15 cellular contexts compared by ENCODE assay signal in the genomic region with DNA sequence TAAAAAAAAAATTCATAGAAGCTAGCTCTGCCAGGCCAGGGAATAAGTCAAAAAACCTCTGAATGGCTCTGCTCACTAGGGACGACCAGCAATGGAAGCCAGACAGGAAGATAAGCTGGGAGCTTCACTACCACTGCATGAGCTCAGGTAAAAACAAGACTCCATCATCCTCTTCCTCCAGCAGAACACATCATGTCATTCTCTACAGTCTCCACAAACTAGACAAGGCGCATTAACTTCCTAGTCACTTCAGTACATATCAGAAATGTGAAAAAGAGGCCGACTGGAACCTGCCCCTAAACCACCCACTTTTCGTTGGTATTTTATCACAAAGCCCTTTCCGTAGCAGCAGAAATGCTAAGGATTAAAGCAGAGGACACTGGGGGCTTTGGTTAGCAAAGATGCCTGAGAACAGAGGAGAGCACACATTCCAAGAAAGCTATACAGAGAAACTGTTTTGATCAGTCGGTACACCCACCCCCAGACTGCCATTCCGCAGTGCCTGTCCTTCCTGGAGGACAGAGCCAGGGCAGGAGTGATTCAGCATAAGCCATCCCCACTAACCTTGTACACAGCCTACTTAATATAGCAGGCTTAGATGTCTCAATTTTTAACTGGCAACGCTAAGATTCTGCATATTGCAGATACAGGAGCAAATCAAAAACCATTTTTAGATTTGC. TPM values are rescaled to one million over a fixed set of nuclear protein-coding genes. Genes with fewer than 3 reads are reported as not detected.
A peak's percentile ranks its signal among the peaks of the same experiment; 100 is the strongest.
DNase-seq lines count a peak whose midpoint lies in the region; ATAC-seq and TF ChIP-seq lines count a peak whose summit lies in the region.
"Had no signal": no experiment of that assay in that cellular context is flagged by ENCODE, and none has a peak within 500 bp of the region (broad histone marks: within the 10 kb centered on the region; RNA-seq: fewer than 3 reads in every experiment).

No MANE protein-coding gene starts in this region.

- peaks cover 19% of the 10 kb centered on the region for H3K36me3 Mint-ChIP-seq in activated CD4-positive, alpha-beta T cell treated with anti-CD3 and anti-CD28 coated beads for 36 hours (ENCODE audit: low read depth)
- H3K36me3 Mint-ChIP-seq in activated naive CD8-positive, alpha-beta T cell, result peaks cover 3% of the 10 kb centered on the region
- H3K36me3 Mint-ChIP-seq: naive B cell had no signal

- no peaks in the 10 kb centered on the region for H3K27me3 Mint-ChIP-seq in activated CD4-positive, alpha-beta T cell treated with anti-CD3 and anti-CD28 coated beads for 36 hours
- H3K27me3 Mint-ChIP-seq in activated naive CD8-positive, alpha-beta T cell, result no peaks in the 10 kb centered on the region

- H3K4me1 ChIP-seq in heart left ventricle, result peaks cover 0 to 74% (median 41%) of the 10 kb centered on the region in 12 donors

- POLR2A ChIA-PET in activated CD4-positive, alpha-beta T cell treated with anti-CD3 and anti-CD28 coated beads for 36 hours (lab: Charles Lee), result interaction anchor here (0.7 to 0.9 kb wide), 2 partner anchors 49 to 57 kb away, joined by 4 to 6 read pairs; no protein-coding TSS in a partner anchor

- no peaks in the 10 kb centered on the region for H3K27me3 ChIP-seq in heart left ventricle

- CTCF ChIA-PET in activated CD4-positive, alpha-beta T cell treated with anti-CD3 and anti-CD28 coated beads for 36 hours (lab: Charles Lee), result interaction anchor here (0.5 to 16.1 kb wide), 8 partner anchors 9 to 55 kb away, joined by 3 to 189 read pairs (median 4); no protein-coding TSS in a partner anchor

- ATAC-seq in activated CD4-positive, alpha-beta T cell treated with anti-CD3 and anti-CD28 coated beads for 36 hours, result peak; percentile 50
- ATAC-seq in heart left ventricle (peak; percentile 85 to 89 (median 88)), sciatic nerve (peak; percentile 55)

- peak overlapping the region; percentile 76 for H3K27ac Mint-ChIP-seq in activated CD4-positive, alpha-beta T cell treated with anti-CD3 and anti-CD28 coated beads for 36 hours
- H3K27ac Mint-ChIP-seq in activated naive CD8-positive, alpha-beta T cell, result peak overlapping the region; percentile 85
- H3K27ac Mint-ChIP-seq: activated B cell treated with CpG ODN at 0.5 μM for 24 hours had no signal

- DNase-seq in activated CD4-positive, alpha-beta T cell treated with anti-CD3 and anti-CD28 coated beads for 36 hours, result no peak
- DNase-seq in activated CD4-positive, alpha-beta T cell treated with anti-CD3 and anti-CD28 coated beads, Interleukin-2, amount 50 U/mL, for 4 hours, result no peak
- DNase-seq in heart left ventricle, result peak in 3 of 5 donors; percentile 22 to 50 (median 46)
- DNase-seq in sciatic nerve (ENCODE audit: low spot score), result no peak
- no peak for DNase-seq in activated CD8-positive, alpha-beta memory T cell treated with anti-CD3 and anti-CD28 coated beads for 24 hours
- DNase-seq in glomerular visceral epithelial cell (ENCODE audit: extremely low spot score), result no peak
- DNase-seq in cerebellum (ENCODE audit: low spot score), result no peak
- DNase-seq: activated B cell treated with CpG ODN at 0.5 μM for 24 hours; DMS79 treated with DMSO at 0.1 percent for 48 hours; naive B cell; NCI-H446 treated with DMSO at 0.1 percent for 48 hours; stimulated activated CD4-positive, alpha-beta T cell treated with anti-CD3 and anti-CD28 coated beads, Interleukin-1b, Interleukin-23, amount 100 ng/mL, for 48 hours; stimulated activated naive CD4-positive, alpha-beta T cell treated with Interleukin-2 at 50 U/mL for 16 hours had no signal

- no peaks in the 10 kb centered on the region for H3K9me3 ChIP-seq in heart left ventricle

- intact Hi-C loops in activated CD4-positive, alpha-beta T cell treated with anti-CD3 and anti-CD28 coated beads for 36 hours (cut with DNase I, micrococcal nuclease), result no loop called here
- intact Hi-C loops in heart left ventricle (cut with DNase I) (no loop called here), sciatic nerve (cut with DNase I) (no loop called here)

- TF ChIP-seq CTCF in heart left ventricle (IDR thresholded peaks at IDR 0.05), result no peak

- no peak for TF ChIP-seq POLR2A in heart left ventricle (IDR thresholded peaks at IDR 0.05)

- H3K4me3 ChIP-seq in heart left ventricle, result no peak overlapping the region

- H3K4me1 Mint-ChIP-seq in activated CD4-positive, alpha-beta T cell treated with anti-CD3 and anti-CD28 coated beads for 36 hours, result peaks cover 71% of the 10 kb centered on the region
- H3K4me1 Mint-ChIP-seq in activated naive CD8-positive, alpha-beta T cell (ENCODE audit: low read depth), result peaks cover 77% of the 10 kb centered on the region
- H3K4me1 Mint-ChIP-seq: activated B cell treated with CpG ODN at 0.5 μM for 24 hours, naive B cell had no signal

- peaks cover 2% of the 10 kb centered on the region for H3K9me3 Mint-ChIP-seq in activated CD4-positive, alpha-beta T cell treated with anti-CD3 and anti-CD28 coated beads for 36 hours (ENCODE audit: low read depth)
- H3K9me3 Mint-ChIP-seq in activated naive CD8-positive, alpha-beta T cell (ENCODE audit: low read depth), result no peaks in the 10 kb centered on the region
- H3K9me3 Mint-ChIP-seq: activated B cell treated with CpG ODN at 0.5 μM for 24 hours, naive B cell had no signal

- no peak overlapping the region for H3K4me3 Mint-ChIP-seq in activated CD4-positive, alpha-beta T cell treated with anti-CD3 and anti-CD28 coated beads for 36 hours
- peak overlapping the region; percentile 19 for H3K4me3 Mint-ChIP-seq in activated naive CD8-positive, alpha-beta T cell
- H3K4me3 Mint-ChIP-seq: activated B cell treated with CpG ODN at 0.5 μM for 24 hours, naive B cell had no signal

- no peaks in the 10 kb centered on the region for H3K36me3 ChIP-seq in heart left ventricle

- peak overlapping the region; percentile 58 to 92 (median 76) for H3K27ac ChIP-seq in heart left ventricle
- H3K27ac ChIP-seq: 22Rv1 had no signal

- 37 to 56% (median 43%) methylated on average over 8 of the region's 8 CpGs for WGBS in heart left ventricle, 4 donors

RNA-seq across cellular contexts. Expression of a gene that starts 53.4 kb away (rescaled TPM):
- 100 to 1,000 TPM in 1 of 2 experiments, 10 to 100 TPM in 1; 95.9 to 104 TPM for total RNA-seq in activated CD4-positive, alpha-beta T cell treated with anti-CD3 and anti-CD28 coated beads for 36 hours
- total RNA-seq in heart left ventricle, result 100 to 1,000 TPM in 7 of 9 donors, 10 to 100 TPM in 2; 68.7 to 167 (median 131) TPM
- 10 to 100 TPM; 34.4 to 34.9 TPM for polyA plus RNA-seq in heart left ventricle
- total RNA-seq in sciatic nerve, result 82.4 TPM
- total RNA-seq in cerebellum, result 58.2 TPM

Comparison
In these comparisons a context has a peak if more than half of its experiments do, and no peak if none do; other contexts are left out.
1. DNase-seq: peak in heart left ventricle (3 of 5); none in activated CD4-positive, alpha-beta T cell treated with anti-CD3 and anti-CD28 coated beads for 36 hours (single experiment), activated CD4-positive, alpha-beta T cell treated with anti-CD3 and anti-CD28 coated beads, Interleukin-2, amount 50 U/mL, for 4 hours (0 of 2), sciatic nerve (single experiment), activated CD8-positive, alpha-beta memory T cell treated with anti-CD3 and anti-CD28 coated beads for 24 hours (single experiment), glomerular visceral epithelial cell (single experiment) and cerebellum (single experiment).
2. Peak in every context shown above with its lines, with median percentiles within 50 percentile points of each other: ATAC-seq.